In genomic region chr2:65077898-65078297, GRCh38 we compare ENCODE assay signal across 27 cellular contexts. TPM values are rescaled to one million over a fixed set of nuclear protein-coding genes. Genes with fewer than 3 reads are reported as not detected.
DNase-seq lines count a peak whose midpoint lies in the region; ATAC-seq and TF ChIP-seq lines count a peak whose summit lies in the region.
"Had no signal": no experiment of that assay in that cellular context is flagged by ENCODE, and none has a peak within 500 bp of the region (broad histone marks: within the 10 kb centered on the region; RNA-seq: fewer than 3 reads in every experiment).

No MANE protein-coding gene starts in this region.

- BruUV-seq in Caco-2 (replicated peaks; lab: Mats Ljungman, UMichigan) (no TSS peak), PC-9 (replicated peaks; lab: Mats Ljungman, UMichigan) (TSS peak; percentile 2)

- H3K79me2 ChIP-seq in PC-9 (ENCODE audit: low read depth): no peaks in the 10 kb centered on the region

- H2AFZ ChIP-seq in PC-9: no peak overlapping the region

- H3K4me3 ChIP-seq in Caco-2 (ENCODE audit: low read depth, low read length): no peak overlapping the region
- H3K4me3 ChIP-seq in PC-9: no peak overlapping the region
- H3K4me3 ChIP-seq: A549, BLaER1, pancreas, right atrium auricular region, spleen, stomach, transverse colon had no signal

- H3K27me3 Mint-ChIP-seq in Caco-2 (ENCODE audit: insufficient read depth, unreplicated experiment) (no peaks in the 10 kb centered on the region), osteocyte (ENCODE audit: unreplicated experiment) (no peaks in the 10 kb centered on the region)
- H3K27me3 Mint-ChIP-seq: natural killer cell treated with Interleukin-12 subunit alpha and Interleukin-12 subunit beta and Interleukin-15 and Interleukin-18, amount 100 ng/mL, for 72 hours had no signal

- no peak overlapping the region for H3K27ac ChIP-seq in PC-9
- H3K27ac ChIP-seq: A549, BLaER1, pancreas, right atrium auricular region had no signal

- peaks cover 22% of the 10 kb centered on the region; the same call in 1 of the 2 replicates for H3F3A ChIP-seq in PC-9 (ENCODE audit: insufficient read depth, low read depth)

- peak; percentile 48 for DNase-seq in activated CD8-positive, alpha-beta memory T cell treated with anti-CD3 and anti-CD28 coated beads, Interleukin-2, amount 50 U/mL, for 48 hours
- DNase-seq in activated CD8-positive, alpha-beta memory T cell treated with anti-CD3 and anti-CD28 coated beads, Interleukin-2, amount 50 U/mL, for 4 hours: no peak
- no peak for DNase-seq in Caco-2
- DNase-seq in PC-9: no peak
- peak; percentile 59 for DNase-seq in osteocyte (ENCODE audit: extremely low spot score, unreplicated experiment)
- no peak for DNase-seq in GF-D8 (lab: John Stamatoyannopoulos, UW)
- DNase-seq: activated gamma-delta T cell treated with Interleukin-2 at 50 U/mL for 16 hours; aorta; central memory CD4-positive, alpha-beta T cell; head of caudate nucleus; Kasumi-1; left cardiac atrium; NCI-H187; NCI-H2227 treated with DMSO at 0.1 percent for 48 hours; NCI-H774; SHP77 treated with DMSO at 0.1 percent for 48 hours; spleen; stimulated activated CD4-positive, alpha-beta T cell treated with anti-CD3 and anti-CD28 coated beads, Interleukin-4, amount 100 ng/mL, for 24 hours; stomach; transverse colon had no signal

- intact Hi-C loops in Caco-2 (cut with micrococcal nuclease; ENCODE audit: unreplicated experiment) (no loop called here), PC-9 (cut with micrococcal nuclease; ENCODE audit: unreplicated experiment) (no loop called here)

- H3K9me3 Mint-ChIP-seq in Caco-2 (ENCODE audit: unreplicated experiment): no peaks in the 10 kb centered on the region
- H3K9me3 Mint-ChIP-seq in osteocyte (ENCODE audit: unreplicated experiment): no peaks in the 10 kb centered on the region
- H3K9me3 Mint-ChIP-seq: natural killer cell treated with Interleukin-12 subunit alpha and Interleukin-12 subunit beta and Interleukin-15 and Interleukin-18, amount 100 ng/mL, for 72 hours had no signal

- H3K4me3 Mint-ChIP-seq in Caco-2 (ENCODE audit: unreplicated experiment) (no peak overlapping the region), osteocyte (ENCODE audit: unreplicated experiment) (no peak overlapping the region)
- H3K4me3 Mint-ChIP-seq: natural killer cell treated with Interleukin-12 subunit alpha and Interleukin-12 subunit beta and Interleukin-15 and Interleukin-18, amount 100 ng/mL, for 72 hours had no signal

- H3K9me3 ChIP-seq in Caco-2 (no peaks in the 10 kb centered on the region), PC-9 (ENCODE audit: insufficient read depth, low read depth) (no peaks in the 10 kb centered on the region)
- H3K9me3 ChIP-seq: A549, BLaER1, pancreas, right atrium auricular region, spleen, stomach, transverse colon had no signal

- H3K27me3 ChIP-seq in Caco-2 (replicated peaks; ENCODE audit: control insufficient read depth, insufficient read depth, low read length): no peaks in the 10 kb centered on the region
- H3K27me3 ChIP-seq in PC-9 (ENCODE audit: insufficient read depth, low read depth): no peaks in the 10 kb centered on the region
- H3K27me3 ChIP-seq: BLaER1, pancreas, right atrium auricular region, spleen, stomach, transverse colon had no signal

- peaks cover 3% of the 10 kb centered on the region for H3K36me3 ChIP-seq in Caco-2 (ENCODE audit: control insufficient read depth, insufficient read depth, low read length)
- 0 out of 2 replicates have a peak, but pooled peaks cover 3% of the 10 kb centered on the region for H3K36me3 ChIP-seq in PC-9 (ENCODE audit: low read depth)

- H3K9me2 ChIP-seq in PC-9 (ENCODE audit: insufficient read depth): no peaks in the 10 kb centered on the region

- H3K4me1 Mint-ChIP-seq in Caco-2 (ENCODE audit: low read depth, unreplicated experiment) (peaks cover 9% of the 10 kb centered on the region), osteocyte (ENCODE audit: unreplicated experiment) (peaks cover 24% of the 10 kb centered on the region)

- CTCF ChIA-PET in Caco-2 (lab: Charles Lee) (no interaction called here), PC-9 (lab: Charles Lee) (no interaction called here)

- TF ChIP-seq CTCF in Caco-2 (IDR thresholded peaks at IDR 0.05; ENCODE audit: insufficient read depth in 1 of 2, low read depth in 1 of 2, low read length in 1 of 2, severe bottlenecking in 1 of 2, unreplicated experiment in 1 of 2) (no peak), PC-9 (conservative IDR thresholded peaks at IDR 0.05) (no peak), osteocyte (IDR thresholded peaks at IDR 0.05) (no peak)

- H3K27ac Mint-ChIP-seq in Caco-2 (ENCODE audit: unreplicated experiment) (peak overlapping the region; percentile 13), osteocyte (ENCODE audit: unreplicated experiment) (peak overlapping the region; percentile 58)

- POLR2A ChIA-PET in Caco-2 (lab: Charles Lee) (interaction anchor here (0.6 kb wide), 1 partner anchor 93 kb away, joined by 3 read pairs; no protein-coding TSS in a partner anchor), PC-9 (lab: Charles Lee; ENCODE audit: unreplicated experiment) (no interaction called here)

- H3K36me3 Mint-ChIP-seq in Caco-2 (ENCODE audit: insufficient read depth, unreplicated experiment): peaks cover 83% of the 10 kb centered on the region
- H3K36me3 Mint-ChIP-seq in osteocyte (ENCODE audit: unreplicated experiment): peaks cover 30% of the 10 kb centered on the region

- no peak for ATAC-seq in HG03097 (IDR thresholded peaks at IDR 0.05; ENCODE audit: low FRiP score, unreplicated experiment)
- ATAC-seq in HG02610 (IDR thresholded peaks at IDR 0.05; ENCODE audit: unreplicated experiment): no peak
- ATAC-seq: A549; left cardiac atrium; natural killer cell treated with Interleukin-12 subunit alpha and Interleukin-12 subunit beta and Interleukin-15 and Interleukin-18, amount 100 ng/mL, for 72 hours; pancreas had no signal

- H3K4me2 ChIP-seq in PC-9: no peak overlapping the region
- H3K4me2 ChIP-seq: A549, BLaER1 had no signal

- H4K20me1 ChIP-seq in PC-9 (ENCODE audit: insufficient read depth): peaks cover 16% of the 10 kb centered on the region; the same call in 1 of the 2 replicates

- peaks cover 8% of the 10 kb centered on the region for H3K4me1 ChIP-seq in Caco-2
- no peaks in the 10 kb centered on the region for H3K4me1 ChIP-seq in PC-9 (replicated peaks; ENCODE audit: insufficient read depth)

RNA-seq across cellular contexts. Expression of gene CEP68, which starts 21.7 kb away (rescaled TPM):
- total RNA-seq in Caco-2 (2022) (12.9 and 14.0 TPM in 2 replicates), PC-9 (2021) (10.8 and 11.5 TPM in 2 replicates), osteocyte (20.7 and 22.4 TPM in 2 replicates)

RNA-seq across cellular contexts. Expression of gene RAB1A, which starts 52.0 kb away (rescaled TPM):
- total RNA-seq in Caco-2 (2022) (193 and 207 TPM in 2 replicates), PC-9 (2021) (110 and 165 TPM in 2 replicates), osteocyte (128 and 132 TPM in 2 replicates)

Comparison
In these comparisons a context has a peak if more than half of its experiments do, and no peak if none do; other contexts are left out.
1. DNase-seq: peak in activated CD8-positive, alpha-beta memory T cell treated with anti-CD3 and anti-CD28 coated beads, Interleukin-2, amount 50 U/mL, for 48 hours (single experiment) and osteocyte (single experiment); none in activated CD8-positive, alpha-beta memory T cell treated with anti-CD3 and anti-CD28 coated beads, Interleukin-2, amount 50 U/mL, for 4 hours (single experiment), Caco-2 (0 of 2), PC-9 (0 of 2) and GF-D8 (single experiment).